Comparison of ENCODE assay signal across 1 cellular context in the genomic region with DNA sequence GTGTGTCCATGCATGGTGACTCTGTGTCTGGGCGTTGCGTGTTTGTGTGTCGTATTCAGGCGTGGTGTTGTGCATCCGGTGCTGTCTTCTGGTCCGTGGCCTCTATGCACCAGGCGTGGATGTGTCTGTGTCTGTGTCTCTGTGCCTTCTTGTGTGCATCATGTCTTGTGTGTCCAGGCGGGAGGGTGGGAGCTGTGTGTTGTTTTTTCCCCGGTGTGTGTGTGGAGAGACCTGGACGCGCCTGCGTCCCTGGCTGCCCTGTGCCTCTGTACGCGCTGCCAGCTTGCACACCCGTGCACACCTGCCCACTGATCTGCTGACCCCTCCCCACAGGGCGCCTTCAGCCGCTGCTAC.
TF ChIP-seq lines count a peak whose summit lies in the region.

No MANE protein-coding gene starts in this region.

TF ChIP-seq in IMR-90, 13 proteins besides CTCF, POLR2A, EP300 and RAD21:
- no peak for TF ChIP-seq USF2 (IDR thresholded peaks at IDR 0.05; ENCODE audit: low read depth, low read length)
